Comparison of ENCODE assay signal across 1 cellular context in genomic region chr7:149422065-149422913, GRCh38.
TF ChIP-seq lines count a peak whose summit lies in the region.

No MANE protein-coding gene starts in this region.

TF ChIP-seq in K562, 482 proteins besides CTCF, POLR2A, EP300 and RAD21 (continued from another document):
- peak; percentile 78 for TF ChIP-seq MGA (IDR thresholded peaks at IDR 0.05)
- TF ChIP-seq FOXK1 (CRISPR knock-in tag; IDR thresholded peaks at IDR 0.05; ENCODE audit: borderline replicate concordance) = peak; percentile 46; the same call in 1 of the 2 replicates
- TF ChIP-seq ZNF280B (CRISPR knock-in tag; IDR thresholded peaks at IDR 0.05) = no peak
- TF ChIP-seq YY1 (IDR thresholded peaks at IDR 0.05; ENCODE audit: borderline replicate concordance in 1 of 3, control insufficient read depth in 1 of 3, extremely low read depth in 1 of 3, insufficient read depth in 3 of 3, insufficient read length in 1 of 3, insufficient replicate concordance in 2 of 3, low read depth in 1 of 3, low read length in 2 of 3) = peak in 2 of 3 experiments; percentile 74 to 80
- no peak for TF ChIP-seq ELF4 (CRISPR knock-in tag; IDR thresholded peaks at IDR 0.05)
- no peak for TF ChIP-seq MTA1 (IDR thresholded peaks at IDR 0.05; ENCODE audit: borderline replicate concordance)
- no peak for TF ChIP-seq ARID1B (IDR thresholded peaks at IDR 0.05)
- no peak for TF ChIP-seq HES1 (IDR thresholded peaks at IDR 0.05; ENCODE audit: low read depth)
- no peak for TF ChIP-seq SMAD2 (IDR thresholded peaks at IDR 0.05; ENCODE audit: low read depth, low read length)
- no peak for TF ChIP-seq CLOCK (CRISPR knock-in tag; IDR thresholded peaks at IDR 0.05; ENCODE audit: borderline replicate concordance)
- TF ChIP-seq WHSC1 (IDR thresholded peaks at IDR 0.05; ENCODE audit: low read length) = no peak
- TF ChIP-seq SIN3B (IDR thresholded peaks at IDR 0.05; ENCODE audit: low read depth) = peak; percentile 80
- peak; percentile 77 for TF ChIP-seq ZBTB7A (IDR thresholded peaks at IDR 0.05; ENCODE audit: borderline replicate concordance, control insufficient read depth, low read depth, low read length)
- TF ChIP-seq ZNF24 (IDR thresholded peaks at IDR 0.05) = peak; percentile 56; the same call in 1 of the 2 replicates
- 0 out of 4 replicates have a peak, but pooled peaks of 1 of the 2 experiments have one; percentile 73 for TF ChIP-seq TBL1XR1 (IDR thresholded peaks at IDR 0.05; ENCODE audit: low read length in 2 of 2)
- TF ChIP-seq SOX6 (IDR thresholded peaks at IDR 0.05) = peak; percentile 50
- peak; percentile 82 for TF ChIP-seq SUPT5H (IDR thresholded peaks at IDR 0.05)
- no peak for TF ChIP-seq FOXA3 (CRISPR knock-in tag; conservative IDR thresholded peaks at IDR 0.05 in 1 of 2, IDR thresholded peaks at IDR 0.05 in 1 of 2)
- TF ChIP-seq ZNF644 (tag; IDR thresholded peaks at IDR 0.05; ENCODE audit: low read depth) = peak; percentile 84
